Comparison of ENCODE assay signal across 2 cellular contexts in the genomic region with DNA sequence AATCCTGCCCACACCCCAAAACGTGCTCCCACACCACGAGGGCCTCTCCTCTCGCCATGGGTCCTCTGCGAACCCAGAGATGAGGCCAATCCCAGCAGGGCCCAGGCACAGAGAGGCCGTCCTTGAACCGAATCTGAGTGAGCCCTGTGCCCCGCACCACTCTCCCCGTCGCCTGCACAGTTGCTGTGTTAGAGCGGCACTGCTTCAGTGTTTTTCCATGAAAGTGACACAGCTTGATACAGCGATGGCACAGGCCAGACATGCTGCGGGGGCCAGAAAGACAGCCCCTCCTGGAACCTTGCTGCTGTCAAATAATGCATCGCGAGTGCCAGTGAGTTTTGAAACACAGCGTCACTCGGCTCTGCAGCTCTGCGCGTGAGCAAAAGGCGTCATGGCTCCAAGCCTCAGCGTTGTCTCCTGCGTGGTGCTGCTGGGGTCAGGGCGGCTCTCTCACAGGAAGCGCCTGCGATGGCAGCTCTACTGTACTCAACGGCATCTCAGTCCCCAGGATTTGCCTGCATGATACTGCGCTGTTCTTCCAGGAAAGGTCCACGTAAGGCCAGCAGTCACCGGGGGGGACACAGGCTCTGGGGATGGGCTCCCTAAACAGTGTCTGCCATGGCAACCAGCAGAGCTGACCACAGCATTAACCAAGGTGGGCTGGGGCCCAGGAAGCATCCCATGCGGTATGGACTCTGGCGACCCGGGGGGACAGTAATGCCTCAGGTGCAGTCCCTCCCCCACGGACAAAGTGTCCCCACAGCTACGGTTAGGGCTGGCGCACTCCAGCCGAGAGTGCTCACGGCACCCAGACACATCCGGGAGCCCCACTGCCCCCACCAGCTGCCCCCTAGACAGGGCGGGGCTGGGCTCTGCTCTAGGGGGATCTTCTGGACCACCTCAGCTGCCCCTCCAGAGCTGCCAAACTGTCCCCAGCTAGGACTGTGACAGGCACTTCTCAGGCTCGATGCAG.
TF ChIP-seq lines count a peak whose summit lies in the region.

No MANE protein-coding gene starts in this region.

TF ChIP-seq in GM23338, 12 proteins besides CTCF, POLR2A, EP300 and RAD21:
- TF ChIP-seq CREB1 (CRISPR knock-in tag; IDR thresholded peaks at IDR 0.05; ENCODE audit: low read depth) (no peak), EZH2 (IDR thresholded peaks at IDR 0.05; ENCODE audit: low read depth, unreplicated experiment) (no peak), EZH2phosphoT487 (IDR thresholded peaks at IDR 0.05; ENCODE audit: unreplicated experiment) (no peak), STAT1 (IDR thresholded peaks at IDR 0.05; ENCODE audit: unreplicated experiment) (no peak)
- TF ChIP-seq, protein P1, sequence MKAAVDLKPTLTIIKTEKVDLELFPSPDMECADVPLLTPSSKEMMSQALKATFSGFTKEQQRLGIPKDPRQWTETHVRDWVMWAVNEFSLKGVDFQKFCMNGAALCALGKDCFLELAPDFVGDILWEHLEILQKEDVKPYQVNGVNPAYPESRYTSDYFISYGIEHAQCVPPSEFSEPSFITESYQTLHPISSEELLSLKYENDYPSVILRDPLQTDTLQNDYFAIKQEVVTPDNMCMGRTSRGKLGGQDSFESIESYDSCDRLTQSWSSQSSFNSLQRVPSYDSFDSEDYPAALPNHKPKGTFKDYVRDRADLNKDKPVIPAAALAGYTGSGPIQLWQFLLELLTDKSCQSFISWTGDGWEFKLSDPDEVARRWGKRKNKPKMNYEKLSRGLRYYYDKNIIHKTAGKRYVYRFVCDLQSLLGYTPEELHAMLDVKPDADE (IDR thresholded peaks at IDR 0.05) = no peak
TF ChIP-seq in GM23338: peak in this region for 0.

TF ChIP-seq in H1, 55 proteins besides CTCF, POLR2A, EP300 and RAD21:
- no peak for TF ChIP-seq CTBP2 (IDR thresholded peaks at IDR 0.05; ENCODE audit: borderline replicate concordance, insufficient read depth, insufficient read length, low read length)
- no peak for TF ChIP-seq HDAC6 (IDR thresholded peaks at IDR 0.05; ENCODE audit: low read depth, low read length)
- no peak for TF ChIP-seq CBX8 (IDR thresholded peaks at IDR 0.05; ENCODE audit: borderline replicate concordance, low read depth, low read length)
- no peak for TF ChIP-seq JUND (IDR thresholded peaks at IDR 0.05; ENCODE audit: low read length)
- TF ChIP-seq KDM4A (IDR thresholded peaks at IDR 0.05; ENCODE audit: low read depth, low read length, severe bottlenecking) = no peak
- TF ChIP-seq ASH2L (IDR thresholded peaks at IDR 0.05; ENCODE audit: low read length) = no peak
- TF ChIP-seq NANOG (IDR thresholded peaks at IDR 0.05; ENCODE audit: insufficient read depth, low read depth, low read length, poor library complexity, severe bottlenecking) = no peak
- no peak for TF ChIP-seq JUN (IDR thresholded peaks at IDR 0.05; ENCODE audit: low read depth, low read length)
- TF ChIP-seq RNF2 (IDR thresholded peaks at IDR 0.05; ENCODE audit: borderline replicate concordance, low read depth, low read length, missing control alignments, poor library complexity, severe bottlenecking) = no peak
- no peak for TF ChIP-seq TAF1 (IDR thresholded peaks at IDR 0.05; ENCODE audit: low read depth, low read length)
- TF ChIP-seq EGR1 (IDR thresholded peaks at IDR 0.05; ENCODE audit: borderline replicate concordance, low read depth, low read length) = no peak
- TF ChIP-seq EZH2 (IDR thresholded peaks at IDR 0.05; ENCODE audit: low read depth, low read length, severe bottlenecking) = no peak
- TF ChIP-seq CEBPB (IDR thresholded peaks at IDR 0.05; ENCODE audit: low read depth, low read length) = no peak
- no peak for TF ChIP-seq FOSL1 (IDR thresholded peaks at IDR 0.05; ENCODE audit: insufficient read depth, low read depth, low read length)
- TF ChIP-seq, protein P2, sequence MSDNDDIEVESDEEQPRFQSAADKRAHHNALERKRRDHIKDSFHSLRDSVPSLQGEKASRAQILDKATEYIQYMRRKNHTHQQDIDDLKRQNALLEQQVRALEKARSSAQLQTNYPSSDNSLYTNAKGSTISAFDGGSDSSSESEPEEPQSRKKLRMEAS (IDR thresholded peaks at IDR 0.05) = no peak
- no peak for TF ChIP-seq RFX5 (IDR thresholded peaks at IDR 0.05; ENCODE audit: borderline replicate concordance, low read depth, low read length)
- no peak for TF ChIP-seq RXRA (IDR thresholded peaks at IDR 0.05; ENCODE audit: insufficient read depth, low read depth, low read length)
